13 cellular contexts compared by ENCODE assay signal in genomic region chr2:8152392-8153257, GRCh38.
DNase-seq lines count a peak whose midpoint lies in the region; ATAC-seq and TF ChIP-seq lines count a peak whose summit lies in the region.
"Had no signal": no experiment of that assay in that cellular context is flagged by ENCODE, and none has a peak within 500 bp of the region (broad histone marks: within the 10 kb centered on the region; RNA-seq: fewer than 3 reads in every experiment).

No MANE protein-coding gene starts in this region.

- in situ Hi-C loops in GM13976 (cut with MboI; ENCODE audit: low sequenced_read_pairs, unreplicated experiment) = no loop called here

- no peaks in the 10 kb centered on the region for H3K27me3 Mint-ChIP-seq in activated CD8-positive, alpha-beta T cell treated with anti-CD3 and anti-CD28 coated beads, Interleukin-2, amount 10 ng/mL, durations not matched to agents 7 days and 5 days (ENCODE audit: low read depth)
- no peaks in the 10 kb centered on the region for H3K27me3 Mint-ChIP-seq in activated CD4-positive, alpha-beta T cell treated with anti-CD3 and anti-CD28 coated beads for 36 hours

- no peak overlapping the region for H3K4me3 ChIP-seq in left lung

- H3K27ac ChIP-seq in left lung = no peak overlapping the region

- no peaks in the 10 kb centered on the region for H3K9me3 ChIP-seq in left lung

- peaks cover 37% of the 10 kb centered on the region for H3K4me1 Mint-ChIP-seq in activated CD8-positive, alpha-beta T cell treated with anti-CD3 and anti-CD28 coated beads, Interleukin-2, amount 10 ng/mL, durations not matched to agents 7 days and 5 days (ENCODE audit: low read depth)
- peaks cover 30% of the 10 kb centered on the region for H3K4me1 Mint-ChIP-seq in activated CD4-positive, alpha-beta T cell treated with anti-CD3 and anti-CD28 coated beads for 36 hours

- no peak overlapping the region for H3K4me3 Mint-ChIP-seq in activated CD8-positive, alpha-beta T cell treated with anti-CD3 and anti-CD28 coated beads, Interleukin-2, amount 10 ng/mL, durations not matched to agents 7 days and 5 days
- H3K4me3 Mint-ChIP-seq in activated CD4-positive, alpha-beta T cell treated with anti-CD3 and anti-CD28 coated beads for 36 hours = no peak overlapping the region
- H3K4me3 Mint-ChIP-seq: IgD-negative memory B cell had no signal

- ATAC-seq in GM19467 (IDR thresholded peaks at IDR 0.05; ENCODE audit: unreplicated experiment) = peak; percentile 98
- ATAC-seq in HG03097 (IDR thresholded peaks at IDR 0.05; ENCODE audit: low FRiP score, unreplicated experiment) = peak; percentile 93
- peak; percentile 51 for ATAC-seq in activated CD8-positive, alpha-beta T cell treated with anti-CD3 and anti-CD28 coated beads, Interleukin-2, amount 10 ng/mL, durations not matched to agents 7 days and 5 days
- no peak for ATAC-seq in left lung
- ATAC-seq in activated CD4-positive, alpha-beta T cell treated with anti-CD3 and anti-CD28 coated beads for 36 hours = no peak
- ATAC-seq: esophagus mucosa had no signal

- DNase-seq in GM13976 (ENCODE audit: low spot score) (peak; percentile 77), AG20443 (ENCODE audit: low spot score) (no peak), left lung (no peak), islet precursor cell (no peak)
- DNase-seq in activated CD8-positive, alpha-beta T cell treated with anti-CD3 and anti-CD28 coated beads, Interleukin-2, amount 10 ng/mL, durations not matched to agents 7 days and 5 days = peak; percentile 26
- no peak for DNase-seq in activated CD4-positive, alpha-beta T cell treated with anti-CD3 and anti-CD28 coated beads for 36 hours
- DNase-seq: activated naive CD4-positive, alpha-beta T cell treated with Interleukin-2 at 50 U/mL for 16 hours; DMS 273 treated with DMSO at 0.1 percent for 48 hours; stimulated activated CD4-positive, alpha-beta T cell treated with anti-CD3 and anti-CD28 coated beads, Interleukin-2, amount 100 ng/mL, for 48 hours had no signal

- CTCF ChIA-PET in activated CD8-positive, alpha-beta T cell treated with anti-CD3 and anti-CD28 coated beads, Interleukin-2, amount 10 ng/mL, durations not matched to agents 7 days and 5 days (lab: Charles Lee) = no interaction called here
- CTCF ChIA-PET in activated CD4-positive, alpha-beta T cell treated with anti-CD3 and anti-CD28 coated beads for 36 hours (lab: Charles Lee) = interaction anchor here (0.6 to 1.0 kb wide), 2 partner anchors 490 to 532 kb away, joined by 3 read pairs; no protein-coding TSS in a partner anchor

- no peaks in the 10 kb centered on the region for H3K27me3 ChIP-seq in left lung

- intact Hi-C loops in left lung (cut with DNase I) = no loop called here
- intact Hi-C loops in activated CD4-positive, alpha-beta T cell treated with anti-CD3 and anti-CD28 coated beads for 36 hours (cut with DNase I, micrococcal nuclease) = loop anchor here in 1 of 2 experiments (10.0 kb wide), 2 partner anchors 378 to 532 kb away; partner anchors contain the start of gene ID2

- no peaks in the 10 kb centered on the region for H3K36me3 ChIP-seq in left lung

- POLR2A ChIA-PET in activated CD8-positive, alpha-beta T cell treated with anti-CD3 and anti-CD28 coated beads, Interleukin-2, amount 10 ng/mL, durations not matched to agents 7 days and 5 days (lab: Charles Lee) = no interaction called here
- POLR2A ChIA-PET in activated CD4-positive, alpha-beta T cell treated with anti-CD3 and anti-CD28 coated beads for 36 hours (lab: Charles Lee) = interaction anchor here (0.5 to 0.7 kb wide), 2 partner anchors 18 to 154 kb away, joined by 3 read pairs; no protein-coding TSS in a partner anchor

- H3K9me3 Mint-ChIP-seq in activated CD8-positive, alpha-beta T cell treated with anti-CD3 and anti-CD28 coated beads, Interleukin-2, amount 10 ng/mL, durations not matched to agents 7 days and 5 days (ENCODE audit: insufficient read depth) = no peaks in the 10 kb centered on the region
- peaks cover 16% of the 10 kb centered on the region for H3K9me3 Mint-ChIP-seq in activated CD4-positive, alpha-beta T cell treated with anti-CD3 and anti-CD28 coated beads for 36 hours (ENCODE audit: low read depth)

- H3K36me3 Mint-ChIP-seq in activated CD8-positive, alpha-beta T cell treated with anti-CD3 and anti-CD28 coated beads, Interleukin-2, amount 10 ng/mL, durations not matched to agents 7 days and 5 days (ENCODE audit: low read depth) = peaks cover 5% of the 10 kb centered on the region
- peaks cover 10% of the 10 kb centered on the region for H3K36me3 Mint-ChIP-seq in activated CD4-positive, alpha-beta T cell treated with anti-CD3 and anti-CD28 coated beads for 36 hours (ENCODE audit: low read depth)
- H3K36me3 Mint-ChIP-seq: IgD-negative memory B cell had no signal

- no peaks in the 10 kb centered on the region for H3K4me1 ChIP-seq in left lung

- TF ChIP-seq CTCF in GM13976 (IDR thresholded peaks at IDR 0.05; ENCODE audit: borderline replicate concordance, control extremely low read depth, extremely low read depth, insufficient read depth, missing control alignments) (no peak), left lung (IDR thresholded peaks at IDR 0.05) (no peak)

- peak overlapping the region; percentile 11 for H3K27ac Mint-ChIP-seq in activated CD8-positive, alpha-beta T cell treated with anti-CD3 and anti-CD28 coated beads, Interleukin-2, amount 10 ng/mL, durations not matched to agents 7 days and 5 days
- no peak overlapping the region for H3K27ac Mint-ChIP-seq in activated CD4-positive, alpha-beta T cell treated with anti-CD3 and anti-CD28 coated beads for 36 hours

Comparison
In these comparisons a context has a peak if more than half of its experiments do, and no peak if none do; other contexts are left out.
1. DNase-seq: peak in GM13976 (single experiment) and activated CD8-positive, alpha-beta T cell treated with anti-CD3 and anti-CD28 coated beads, Interleukin-2, amount 10 ng/mL, durations not matched to agents 7 days and 5 days (single experiment); none in AG20443 (single experiment), left lung (0 of 2), islet precursor cell (single experiment) and activated CD4-positive, alpha-beta T cell treated with anti-CD3 and anti-CD28 coated beads for 36 hours (single experiment).
2. ATAC-seq: peak in GM19467 (single experiment), HG03097 (single experiment) and activated CD8-positive, alpha-beta T cell treated with anti-CD3 and anti-CD28 coated beads, Interleukin-2, amount 10 ng/mL, durations not matched to agents 7 days and 5 days (single experiment); none in left lung (single experiment) and activated CD4-positive, alpha-beta T cell treated with anti-CD3 and anti-CD28 coated beads for 36 hours (single experiment).